In genomic region chr2:72155737-72156136, GRCh38 we compare ENCODE assay signal across 15 cellular contexts. TPM values are rescaled to one million over a fixed set of nuclear protein-coding genes. Genes with fewer than 3 reads are reported as not detected.
DNase-seq lines count a peak whose midpoint lies in the region; ATAC-seq and TF ChIP-seq lines count a peak whose summit lies in the region.
"Had no signal": no experiment of that assay in that cellular context is flagged by ENCODE, and none has a peak within 500 bp of the region (broad histone marks: within the 10 kb centered on the region; RNA-seq: fewer than 3 reads in every experiment).

No MANE protein-coding gene starts in this region.

- H3K4me1 ChIP-seq in RWPE2 (ENCODE audit: insufficient read depth, poor library complexity, severe bottlenecking) (no peaks in the 10 kb centered on the region), aorta (ENCODE audit: control insufficient read depth in 1 of 2, insufficient read depth in 2 of 2, low read length in 2 of 2) (no peaks in the 10 kb centered on the region)
- H3K4me1 ChIP-seq: BE2C had no signal

- H3K36me3 ChIP-seq in RWPE2 (ENCODE audit: low read depth), result no peaks in the 10 kb centered on the region
- H3K36me3 ChIP-seq in aorta (ENCODE audit: control insufficient read depth in 1 of 2, insufficient read depth in 2 of 2, low read length in 1 of 2), result no peaks in the 10 kb centered on the region
- H3K36me3 ChIP-seq: BE2C had no signal

- no peaks in the 10 kb centered on the region for H3K9me3 Mint-ChIP-seq in osteocyte (ENCODE audit: unreplicated experiment)
- no peaks in the 10 kb centered on the region for H3K9me3 Mint-ChIP-seq in activated T-helper 1 cell treated with anti-CD3 and anti-CD28 coated beads, Interleukin-12 subunit alpha, Interleukin-12 subunit beta, Interleukin-2, Interleukin-4 antibody, amounts not matched to agents 30 ng/mL and 10 ng/mL and 1 ng/mL, durations not matched to agents 14 hours and 24 hours and 36 hours
- H3K9me3 Mint-ChIP-seq: H9 had no signal

- H3K36me3 Mint-ChIP-seq in osteocyte (ENCODE audit: unreplicated experiment), result no peaks in the 10 kb centered on the region
- no peaks in the 10 kb centered on the region for H3K36me3 Mint-ChIP-seq in activated T-helper 1 cell treated with anti-CD3 and anti-CD28 coated beads, Interleukin-12 subunit alpha, Interleukin-12 subunit beta, Interleukin-2, Interleukin-4 antibody, amounts not matched to agents 30 ng/mL and 10 ng/mL and 1 ng/mL, durations not matched to agents 14 hours and 24 hours and 36 hours (ENCODE audit: low read depth)
- H3K36me3 Mint-ChIP-seq: CD4-positive, alpha-beta memory T cell had no signal

- intact Hi-C loops in activated T-helper 1 cell treated with anti-CD3 and anti-CD28 coated beads, Interleukin-12 subunit alpha, Interleukin-12 subunit beta, Interleukin-2, Interleukin-4 antibody, amounts not matched to agents 30 ng/mL and 10 ng/mL and 1 ng/mL, durations not matched to agents 14 hours and 24 hours and 36 hours (cut with micrococcal nuclease), result no loop called here
- intact Hi-C loops in aorta (cut with DNase I), result no loop called here

- H3K27me3 Mint-ChIP-seq in osteocyte (ENCODE audit: unreplicated experiment), result peaks cover 33% of the 10 kb centered on the region
- H3K27me3 Mint-ChIP-seq in activated T-helper 1 cell treated with anti-CD3 and anti-CD28 coated beads, Interleukin-12 subunit alpha, Interleukin-12 subunit beta, Interleukin-2, Interleukin-4 antibody, amounts not matched to agents 30 ng/mL and 10 ng/mL and 1 ng/mL, durations not matched to agents 14 hours and 24 hours and 36 hours (ENCODE audit: insufficient read depth), result peaks cover 6% of the 10 kb centered on the region

- ATAC-seq in RWPE2 (ENCODE audit: low read depth), result no peak
- no peak for ATAC-seq in aorta (ENCODE audit: low FRiP score)
- ATAC-seq: A549 had no signal

- DNase-seq in RWPE2 (ENCODE audit: low spot score) (peak; percentile 26), coronary artery (ENCODE audit: low spot score) (peak; percentile 41), osteocyte (ENCODE audit: extremely low spot score, unreplicated experiment) (peak; percentile 59), NCI-H2227 (lab: John Stamatoyannopoulos, UW; ENCODE audit: unreplicated experiment) (no peak), aorta (no peak)
- DNase-seq in activated T-helper 1 cell treated with anti-CD3 and anti-CD28 coated beads, Interleukin-12 subunit alpha, Interleukin-12 subunit beta, Interleukin-2, Interleukin-4 antibody, amounts not matched to agents 30 ng/mL and 10 ng/mL and 1 ng/mL, durations not matched to agents 14 hours and 24 hours and 36 hours (ENCODE audit: low spot score), result no peak
- DNase-seq: BE2C; CD4-positive, alpha-beta memory T cell; DMS79 treated with DMSO at 0.1 percent for 48 hours; EL; GDM1; GOT3; H9 had no signal

- H3K4me1 Mint-ChIP-seq in osteocyte (ENCODE audit: unreplicated experiment), result no peaks in the 10 kb centered on the region
- no peaks in the 10 kb centered on the region for H3K4me1 Mint-ChIP-seq in activated T-helper 1 cell treated with anti-CD3 and anti-CD28 coated beads, Interleukin-12 subunit alpha, Interleukin-12 subunit beta, Interleukin-2, Interleukin-4 antibody, amounts not matched to agents 30 ng/mL and 10 ng/mL and 1 ng/mL, durations not matched to agents 14 hours and 24 hours and 36 hours (ENCODE audit: low read depth)
- H3K4me1 Mint-ChIP-seq: CD4-positive, alpha-beta memory T cell had no signal

- WGBS in aorta, 2 donors, result 87 to 88% methylated on average over 5 of the region's 5 CpGs

- H3K27me3 ChIP-seq in RWPE2 (ENCODE audit: insufficient read depth, poor library complexity, severe bottlenecking), result no peaks in the 10 kb centered on the region
- no peaks in the 10 kb centered on the region for H3K27me3 ChIP-seq in aorta (ENCODE audit: control insufficient read depth in 1 of 2, insufficient read depth in 2 of 2, low read length in 1 of 2)
- H3K27me3 ChIP-seq: BE2C had no signal

- TF ChIP-seq CTCF in RWPE2 (IDR thresholded peaks at IDR 0.05; ENCODE audit: poor library complexity, severe bottlenecking) (no peak), coronary artery (IDR thresholded peaks at IDR 0.05) (no peak), osteocyte (IDR thresholded peaks at IDR 0.05) (no peak)

- H3K4me3 ChIP-seq in RWPE2 (ENCODE audit: severe bottlenecking), result no peak overlapping the region
- no peak overlapping the region for H3K4me3 ChIP-seq in coronary artery
- H3K4me3 ChIP-seq in aorta (ENCODE audit: low read length in 2 of 2), result no peak overlapping the region
- H3K4me3 ChIP-seq: A549 had no signal

- H3K9me3 ChIP-seq in RWPE2 (ENCODE audit: severe bottlenecking) (no peaks in the 10 kb centered on the region), aorta (ENCODE audit: control insufficient read depth, low read length) (no peaks in the 10 kb centered on the region)
- H3K9me3 ChIP-seq: A549, BE2C had no signal

- no peak overlapping the region for H3K27ac Mint-ChIP-seq in osteocyte (ENCODE audit: unreplicated experiment)
- no peak overlapping the region for H3K27ac Mint-ChIP-seq in activated T-helper 1 cell treated with anti-CD3 and anti-CD28 coated beads, Interleukin-12 subunit alpha, Interleukin-12 subunit beta, Interleukin-2, Interleukin-4 antibody, amounts not matched to agents 30 ng/mL and 10 ng/mL and 1 ng/mL, durations not matched to agents 14 hours and 24 hours and 36 hours
- H3K27ac Mint-ChIP-seq: CD4-positive, alpha-beta memory T cell; H9 had no signal

- H3K27ac ChIP-seq in RWPE2 (ENCODE audit: poor library complexity, severe bottlenecking), result no peak overlapping the region
- H3K27ac ChIP-seq in coronary artery, result no peak overlapping the region
- H3K27ac ChIP-seq in aorta (ENCODE audit: low read depth in 1 of 2, low read length in 2 of 2), result no peak overlapping the region
- H3K27ac ChIP-seq: A549, C4-2B had no signal

- H3K4me3 Mint-ChIP-seq in osteocyte (ENCODE audit: unreplicated experiment), result no peak overlapping the region
- H3K4me3 Mint-ChIP-seq in activated T-helper 1 cell treated with anti-CD3 and anti-CD28 coated beads, Interleukin-12 subunit alpha, Interleukin-12 subunit beta, Interleukin-2, Interleukin-4 antibody, amounts not matched to agents 30 ng/mL and 10 ng/mL and 1 ng/mL, durations not matched to agents 14 hours and 24 hours and 36 hours, result no peak overlapping the region
- H3K4me3 Mint-ChIP-seq: H9 had no signal

RNA-seq across cellular contexts. Expression of gene CYP26B1, which starts 8.1 kb away (rescaled TPM):
- total RNA-seq in osteocyte (0.89 and 1.3 TPM in 2 replicates), aorta (10 to 100 TPM in 1 of 2 donors, 1 to 10 TPM in 1; 8.8 to 12.9 TPM)
- total RNA-seq in activated T-helper 1 cell treated with anti-CD3 and anti-CD28 coated beads, Interleukin-12 subunit alpha, Interleukin-12 subunit beta, Interleukin-2, Interleukin-4 antibody, amounts not matched to agents 30 ng/mL and 10 ng/mL and 1 ng/mL, durations not matched to agents 14 hours and 24 hours and 36 hours, result not detected in 2 replicates
- 1 to 10 TPM; 1.4 to 2.0 TPM for polyA plus RNA-seq in aorta
- total RNA-seq: CD4-positive, alpha-beta memory T cell had no signal
- polyA plus RNA-seq: CD4-positive, alpha-beta memory T cell had no signal

Comparison
In these comparisons a context has a peak if more than half of its experiments do, and no peak if none do; other contexts are left out.
1. DNase-seq: peak in RWPE2 (single experiment), coronary artery (single experiment) and osteocyte (single experiment); none in activated T-helper 1 cell treated with anti-CD3 and anti-CD28 coated beads, Interleukin-12 subunit alpha, Interleukin-12 subunit beta, Interleukin-2, Interleukin-4 antibody, amounts not matched to agents 30 ng/mL and 10 ng/mL and 1 ng/mL, durations not matched to agents 14 hours and 24 hours and 36 hours (single experiment), NCI-H2227 (single experiment) and aorta (0 of 2).